1 cellular context compared by ENCODE assay signal in genomic region chr1:47523812-47524170, GRCh38.
TF ChIP-seq lines count a peak whose summit lies in the region.

No MANE protein-coding gene starts in this region.

TF ChIP-seq in WTC11, 78 proteins besides CTCF, POLR2A, EP300 and RAD21 (continued from another document):
- TF ChIP-seq AR (CRISPR knock-in tag; IDR thresholded peaks at IDR 0.05) = no peak
- no peak for TF ChIP-seq IRF2 (CRISPR knock-in tag; IDR thresholded peaks at IDR 0.05; ENCODE audit: borderline replicate concordance, low read depth)
